ENCODE assay signal across 12 cellular contexts in the genomic region with DNA sequence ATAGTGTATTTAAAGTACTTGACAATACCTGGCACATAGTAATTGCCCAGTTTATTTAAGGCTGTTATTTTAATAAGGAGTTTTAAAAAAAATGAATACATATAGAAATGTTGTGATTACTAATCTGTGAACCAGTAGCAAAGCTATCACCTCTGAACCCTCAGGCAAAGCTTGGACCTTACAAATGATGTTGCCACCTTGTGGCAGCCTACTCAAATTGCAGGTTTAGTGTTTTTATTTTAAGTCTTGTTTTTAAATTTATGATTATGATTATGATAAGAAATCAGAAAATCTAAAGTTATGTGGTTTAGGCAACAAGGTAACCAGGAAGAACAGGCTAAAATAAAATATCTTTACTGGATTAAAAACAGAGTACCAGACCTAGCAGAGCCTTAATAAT. TPM values are rescaled to one million over a fixed set of nuclear protein-coding genes. Genes with fewer than 3 reads are reported as not detected.
A peak's percentile ranks its signal among the peaks of the same experiment; 100 is the strongest.
DNase-seq lines count a peak whose midpoint lies in the region; ATAC-seq, FAIRE-seq and TF ChIP-seq lines count a peak whose summit lies in the region.
"Had no signal": no experiment of that assay in that cellular context is flagged by ENCODE, and none has a peak within 500 bp of the region (broad histone marks: within the 10 kb centered on the region; RNA-seq: fewer than 3 reads in every experiment).

No MANE protein-coding gene starts in this region.

- peaks cover 31% of the 10 kb centered on the region for H3K36me3 Mint-ChIP-seq in WTC11

- no peak overlapping the region for H3K4me3 ChIP-seq in KMS-11 (IDR thresholded peaks at IDR 0.05; ENCODE audit: insufficient read depth, low read depth, low read length)
- no peak overlapping the region for H3K4me3 ChIP-seq in mucosa of descending colon
- H3K4me3 ChIP-seq: thoracic aorta had no signal

- no peak for DNase-seq in WTC11 (ENCODE audit: low spot score)
- no peak for DNase-seq in mucosa of descending colon
- DNase-seq in NCI-H774 (lab: John Stamatoyannopoulos, UW), result no peak
- DNase-seq in NCI-H2029 treated with DMSO at 0.1 percent for 48 hours (lab: John Stamatoyannopoulos, UW), result no peak
- DNase-seq in dermis blood vessel endothelial cell, result no peak
- DNase-seq: cerebellar nuclear complex, head of caudate nucleus, NCI-H1417 treated with DMSO at 0.1 percent for 48 hours had no signal

- no peak overlapping the region for H3K27ac Mint-ChIP-seq in WTC11
- H3K27ac Mint-ChIP-seq: nephron had no signal

- no peak overlapping the region for H3K9ac ChIP-seq in KMS-11

- FAIRE-seq in G401.6 (lab: Jason Lieb, UNC), result peak; percentile 71

- peaks cover 24% of the 10 kb centered on the region for H3K9me3 Mint-ChIP-seq in WTC11

- no peak overlapping the region for H3K4me2 ChIP-seq in KMS-11

- no peaks in the 10 kb centered on the region for H3K27me3 ChIP-seq in KMS-11 (ENCODE audit: insufficient read depth, low read depth)

- TF ChIP-seq CTCF in KMS-11 (conservative IDR thresholded peaks at IDR 0.05; ENCODE audit: low read depth, low read length) (peak; percentile 62), WTC11 (IDR thresholded peaks at IDR 0.05) (peak; percentile 42), mucosa of descending colon (IDR thresholded peaks at IDR 0.05) (no peak)

- H3K27me3 Mint-ChIP-seq in WTC11 (ENCODE audit: low read depth), result no peaks in the 10 kb centered on the region

- H4K20me1 ChIP-seq in KMS-11 (ENCODE audit: insufficient read depth), result no peaks in the 10 kb centered on the region

- no peak overlapping the region for H3K27ac ChIP-seq in KMS-11
- H3K27ac ChIP-seq: thoracic aorta had no signal

- no peaks in the 10 kb centered on the region for H3K79me2 ChIP-seq in KMS-11 (ENCODE audit: insufficient read depth, low read depth)

- POLR2A ChIA-PET in WTC11 (lab: Charles Lee), result no interaction called here

- H3K4me1 ChIP-seq in KMS-11 (ENCODE audit: low read depth, poor library complexity, severe bottlenecking) (no peaks in the 10 kb centered on the region), mucosa of descending colon (ENCODE audit: low read depth) (peaks cover 8% of the 10 kb centered on the region)

- H3K9me3 ChIP-seq in mucosa of descending colon, result no peaks in the 10 kb centered on the region

- ATAC-seq in WTC11 (no peak), mucosa of descending colon (peak; percentile 39)

- H3K36me3 ChIP-seq in KMS-11 (ENCODE audit: insufficient read depth), result no peaks in the 10 kb centered on the region
- no peaks in the 10 kb centered on the region for H3K36me3 ChIP-seq in mucosa of descending colon (ENCODE audit: low read depth)
- H3K36me3 ChIP-seq: thoracic aorta had no signal

- H3K4me1 Mint-ChIP-seq in WTC11, result peaks cover 15% of the 10 kb centered on the region
- H3K4me1 Mint-ChIP-seq: nephron had no signal

- no peak overlapping the region for H3K4me3 Mint-ChIP-seq in WTC11
- H3K4me3 Mint-ChIP-seq: nephron had no signal

- intact Hi-C loops in mucosa of descending colon (cut with DNase I, micrococcal nuclease), result no loop called here

- no peak overlapping the region for H2AFZ ChIP-seq in KMS-11 (ENCODE audit: low read depth)

- CTCF ChIA-PET in WTC11 (lab: Charles Lee), result interaction anchor here (0.6 to 2.0 kb wide), 20 partner anchors 8 to 825 kb away, joined by 3 to 15 read pairs (median 4); partner anchors contain the start of gene PPARGC1B

TF ChIP-seq in WTC11, 78 proteins besides CTCF, POLR2A, EP300 and RAD21:
- TF ChIP-seq, protein P1, sequence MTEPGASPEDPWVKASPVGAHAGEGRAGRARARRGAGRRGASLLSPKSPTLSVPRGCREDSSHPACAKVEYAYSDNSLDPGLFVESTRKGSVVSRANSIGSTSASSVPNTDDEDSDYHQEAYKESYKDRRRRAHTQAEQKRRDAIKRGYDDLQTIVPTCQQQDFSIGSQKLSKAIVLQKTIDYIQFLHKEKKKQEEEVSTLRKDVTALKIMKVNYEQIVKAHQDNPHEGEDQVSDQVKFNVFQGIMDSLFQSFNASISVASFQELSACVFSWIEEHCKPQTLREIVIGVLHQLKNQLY (CRISPR knock-in tag; IDR thresholded peaks at IDR 0.05), result no peak
- TF ChIP-seq ZNF423 (CRISPR knock-in tag; IDR thresholded peaks at IDR 0.05), result no peak
- no peak for TF ChIP-seq FOXJ3 (CRISPR knock-in tag; IDR thresholded peaks at IDR 0.05; ENCODE audit: borderline replicate concordance)
- TF ChIP-seq, protein P2, sequence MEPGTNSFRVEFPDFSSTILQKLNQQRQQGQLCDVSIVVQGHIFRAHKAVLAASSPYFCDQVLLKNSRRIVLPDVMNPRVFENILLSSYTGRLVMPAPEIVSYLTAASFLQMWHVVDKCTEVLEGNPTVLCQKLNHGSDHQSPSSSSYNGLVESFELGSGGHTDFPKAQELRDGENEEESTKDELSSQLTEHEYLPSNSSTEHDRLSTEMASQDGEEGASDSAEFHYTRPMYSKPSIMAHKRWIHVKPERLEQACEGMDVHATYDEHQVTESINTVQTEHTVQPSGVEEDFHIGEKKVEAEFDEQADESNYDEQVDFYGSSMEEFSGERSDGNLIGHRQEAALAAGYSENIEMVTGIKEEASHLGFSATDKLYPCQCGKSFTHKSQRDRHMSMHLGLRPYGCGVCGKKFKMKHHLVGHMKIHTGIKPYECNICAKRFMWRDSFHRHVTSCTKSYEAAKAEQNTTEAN (CRISPR knock-in tag; IDR thresholded peaks at IDR 0.05), result no peak
- no peak for TF ChIP-seq ZBTB21 (CRISPR knock-in tag; IDR thresholded peaks at IDR 0.05; ENCODE audit: borderline replicate concordance)
- TF ChIP-seq, protein P3, sequence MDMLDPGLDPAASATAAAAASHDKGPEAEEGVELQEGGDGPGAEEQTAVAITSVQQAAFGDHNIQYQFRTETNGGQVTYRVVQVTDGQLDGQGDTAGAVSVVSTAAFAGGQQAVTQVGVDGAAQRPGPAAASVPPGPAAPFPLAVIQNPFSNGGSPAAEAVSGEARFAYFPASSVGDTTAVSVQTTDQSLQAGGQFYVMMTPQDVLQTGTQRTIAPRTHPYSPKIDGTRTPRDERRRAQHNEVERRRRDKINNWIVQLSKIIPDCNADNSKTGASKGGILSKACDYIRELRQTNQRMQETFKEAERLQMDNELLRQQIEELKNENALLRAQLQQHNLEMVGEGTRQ (CRISPR knock-in tag; IDR thresholded peaks at IDR 0.05), result no peak
- TF ChIP-seq E2F4 (CRISPR knock-in tag; IDR thresholded peaks at IDR 0.05; ENCODE audit: borderline replicate concordance, low read depth), result no peak
- TF ChIP-seq PRRX2 (CRISPR knock-in tag; IDR thresholded peaks at IDR 0.05), result no peak
- TF ChIP-seq ETV6 (CRISPR knock-in tag; IDR thresholded peaks at IDR 0.05), result no peak
- TF ChIP-seq PRDM15 (CRISPR knock-in tag; IDR thresholded peaks at IDR 0.05), result no peak

RNA-seq across cellular contexts. Expression of gene PPARGC1B, which starts 35.8 kb away (rescaled TPM):
- total RNA-seq in WTC11 (2021) (10.9 to 15.8 TPM (median 11.0 TPM) in 3 replicates), mucosa of descending colon (10 to 100 TPM; 42.2 to 46.4 (median 44.4) TPM), dermis blood vessel endothelial cell (1.0 and 2.2 TPM in 2 replicates)
